ENCODE assay signal across 10 cellular contexts in genomic region chr20:17963114-17963897, GRCh38. TPM values are rescaled to one million over a fixed set of nuclear protein-coding genes. Genes with fewer than 3 reads are reported as not detected.
A peak's percentile ranks its signal among the peaks of the same experiment; 100 is the strongest.
DNase-seq lines count a peak whose midpoint lies in the region; ATAC-seq and TF ChIP-seq lines count a peak whose summit lies in the region.
"Had no signal": no experiment of that assay in that cellular context is flagged by ENCODE, and none has a peak within 500 bp of the region (broad histone marks: within the 10 kb centered on the region; RNA-seq: fewer than 3 reads in every experiment).

No MANE protein-coding gene starts in this region.

- intact Hi-C loops in adrenal gland (cut with DNase I) = no loop called here
- intact Hi-C loops in naive thymus-derived CD4-positive, alpha-beta T cell (cut with micrococcal nuclease) = loop anchor here in 1 of 2 donors (1.0 to 10.0 kb wide), 2 partner anchors 429 to 544 kb away; partner anchors contain the start of genes BFSP1 and SEC23B

- WGBS in adrenal gland, 4 donors = 76 to 83% (median 79%) methylated on average over 9 of the region's 9 CpGs

- no peak for TF ChIP-seq CTCF in adrenal gland (IDR thresholded peaks at IDR 0.05)

- H3K27me3 Mint-ChIP-seq in CD4-positive, CD25-positive, alpha-beta regulatory T cell = no peaks in the 10 kb centered on the region
- no peaks in the 10 kb centered on the region for H3K27me3 Mint-ChIP-seq in naive thymus-derived CD4-positive, alpha-beta T cell

- peaks cover 32 to 89% (median 76%) of the 10 kb centered on the region in 4 donors for H3K4me1 Mint-ChIP-seq in CD4-positive, CD25-positive, alpha-beta regulatory T cell
- peaks cover 62 to 88% (median 80%) of the 10 kb centered on the region in 7 donors for H3K4me1 Mint-ChIP-seq in naive thymus-derived CD4-positive, alpha-beta T cell

- H3K36me3 Mint-ChIP-seq in CD4-positive, CD25-positive, alpha-beta regulatory T cell = peaks cover 5% of the 10 kb centered on the region
- H3K36me3 Mint-ChIP-seq in naive thymus-derived CD4-positive, alpha-beta T cell = peaks cover 0 to 45% (median 0%) of the 10 kb centered on the region in 5 donors

- peak in 1 of 3 donors; percentile 67 for DNase-seq in CD4-positive, CD25-positive, alpha-beta regulatory T cell
- no peak for DNase-seq in adrenal gland
- DNase-seq in naive thymus-derived CD4-positive, alpha-beta T cell = no peak
- DNase-seq in activated CD4-positive, CD25-positive, alpha-beta regulatory T cell (lab: John Stamatoyannopoulos, UW) = no peak
- DNase-seq in iPS-NIHi7 (ENCODE audit: extremely low spot score) = no peak
- DNase-seq in NCI-H226 = no peak
- DNase-seq: GOT3; stimulated activated naive CD4-positive, alpha-beta T cell treated with Interleukin-2 at 50 U/mL for 16 hours had no signal

- H3K27ac Mint-ChIP-seq in CD4-positive, CD25-positive, alpha-beta regulatory T cell = peak overlapping the region; percentile 85 to 97 (median 95)
- H3K27ac Mint-ChIP-seq in naive thymus-derived CD4-positive, alpha-beta T cell = peak overlapping the region in 5 of 9 donors; percentile 28 to 80 (median 55)

- TF ChIP-seq POLR2A in adrenal gland (IDR thresholded peaks at IDR 0.05) = no peak

- no peaks in the 10 kb centered on the region for H3K9me3 Mint-ChIP-seq in CD4-positive, CD25-positive, alpha-beta regulatory T cell
- peaks cover 0 to 2% (median 0%) of the 10 kb centered on the region in 11 donors for H3K9me3 Mint-ChIP-seq in naive thymus-derived CD4-positive, alpha-beta T cell

- POLR2A ChIA-PET in naive thymus-derived CD4-positive, alpha-beta T cell (lab: Charles Lee) = no interaction called here

- no peaks in the 10 kb centered on the region for H3K9me3 ChIP-seq in CD4-positive, CD25-positive, alpha-beta regulatory T cell (ENCODE audit: control insufficient read depth in 2 of 2, low read length in 2 of 2)
- no peaks in the 10 kb centered on the region for H3K9me3 ChIP-seq in HUES6 (ENCODE audit: control insufficient read depth, insufficient read depth, low read depth, low read length)
- H3K9me3 ChIP-seq in adrenal gland (replicated peaks in 1 of 3) = no peaks in the 10 kb centered on the region
- H3K9me3 ChIP-seq in naive thymus-derived CD4-positive, alpha-beta T cell (ENCODE audit: control insufficient read depth in 2 of 3, low read length in 3 of 3) = no peaks in the 10 kb centered on the region

- H3K9ac ChIP-seq in HUES6 (ENCODE audit: low read length) = peak overlapping the region; percentile 39

- H3K4me3 ChIP-seq in CD4-positive, CD25-positive, alpha-beta regulatory T cell (ENCODE audit: low read depth, low read length) = peak overlapping the region; percentile 97
- H3K4me3 ChIP-seq in HUES6 (ENCODE audit: low read depth, low read length) = peak overlapping the region; percentile 88
- H3K4me3 ChIP-seq in adrenal gland = no peak overlapping the region
- no peak overlapping the region for H3K4me3 ChIP-seq in naive thymus-derived CD4-positive, alpha-beta T cell (ENCODE audit: low read length)

- H3K27ac ChIP-seq in CD4-positive, CD25-positive, alpha-beta regulatory T cell (ENCODE audit: insufficient read depth, low read length, poor library complexity, severe bottlenecking) = peak overlapping the region; percentile 60
- H3K27ac ChIP-seq in HUES6 (ENCODE audit: low read depth, low read length) = 0 out of 2 replicates have a peak overlapping the region, but pooled peaks have one; percentile 8
- H3K27ac ChIP-seq in adrenal gland = peak overlapping the region; percentile 70 to 99 (median 79)
- H3K27ac ChIP-seq in naive thymus-derived CD4-positive, alpha-beta T cell (ENCODE audit: low read depth, low read length) = no peak overlapping the region

- H3K27me3 ChIP-seq in CD4-positive, CD25-positive, alpha-beta regulatory T cell (ENCODE audit: control insufficient read depth, insufficient read depth, low read length) = no peaks in the 10 kb centered on the region
- H3K27me3 ChIP-seq in HUES6 (ENCODE audit: control insufficient read depth, insufficient read depth, low read length) = no peaks in the 10 kb centered on the region
- no peaks in the 10 kb centered on the region for H3K27me3 ChIP-seq in adrenal gland
- H3K27me3 ChIP-seq in naive thymus-derived CD4-positive, alpha-beta T cell (ENCODE audit: control insufficient read depth in 2 of 2, insufficient read depth in 2 of 2, low read length in 2 of 2) = no peaks in the 10 kb centered on the region

- no peaks in the 10 kb centered on the region for H3K36me3 ChIP-seq in CD4-positive, CD25-positive, alpha-beta regulatory T cell (ENCODE audit: control insufficient read depth, insufficient read depth, low read length)
- H3K36me3 ChIP-seq in HUES6 (ENCODE audit: control insufficient read depth, insufficient read depth, low read length) = peaks cover 50% of the 10 kb centered on the region
- H3K36me3 ChIP-seq in adrenal gland (replicated peaks in 1 of 2) = no peaks in the 10 kb centered on the region
- H3K36me3 ChIP-seq in naive thymus-derived CD4-positive, alpha-beta T cell (ENCODE audit: control insufficient read depth in 2 of 3, insufficient read depth in 3 of 3, low read length in 3 of 3) = no peaks in the 10 kb centered on the region

- peak overlapping the region; percentile 75 to 99 (median 90) for H3K4me3 Mint-ChIP-seq in CD4-positive, CD25-positive, alpha-beta regulatory T cell
- H3K4me3 Mint-ChIP-seq in naive thymus-derived CD4-positive, alpha-beta T cell = peak overlapping the region in 9 of 10 donors; percentile 25 to 94 (median 60)

- CTCF ChIA-PET in naive thymus-derived CD4-positive, alpha-beta T cell (lab: Charles Lee) = no interaction called here

- no peak for ATAC-seq in CD4-positive, CD25-positive, alpha-beta regulatory T cell (ENCODE audit: low read depth in 2 of 2)
- no peak for ATAC-seq in naive thymus-derived CD4-positive, alpha-beta T cell
- no peak for ATAC-seq in GM19023 (IDR thresholded peaks at IDR 0.05; ENCODE audit: unreplicated experiment)

- peaks cover 87% of the 10 kb centered on the region for H3K4me1 ChIP-seq in CD4-positive, CD25-positive, alpha-beta regulatory T cell (ENCODE audit: control insufficient read depth, insufficient read depth, low read length, poor library complexity, severe bottlenecking)
- H3K4me1 ChIP-seq in HUES6 (ENCODE audit: control insufficient read depth, insufficient read depth, low read length) = peaks cover 54% of the 10 kb centered on the region
- peaks cover 52 to 83% of the 10 kb centered on the region in 2 donors for H3K4me1 ChIP-seq in adrenal gland (replicated peaks in 1 of 2)
- H3K4me1 ChIP-seq in naive thymus-derived CD4-positive, alpha-beta T cell (ENCODE audit: control insufficient read depth in 2 of 2, insufficient read depth in 2 of 2, low read length in 2 of 2) = peaks cover 54 to 59% of the 10 kb centered on the region in 2 donors

RNA-seq across cellular contexts. Expression of gene SNX5, which starts 5.3 kb away (rescaled TPM):
- 71.9 TPM for total RNA-seq in CD4-positive, CD25-positive, alpha-beta regulatory T cell
- polyA plus RNA-seq in CD4-positive, CD25-positive, alpha-beta regulatory T cell = 10 to 100 TPM; 71.9 to 82.8 (median 78.9) TPM
- 100 to 1,000 TPM; 103 to 201 (median 120) TPM for total RNA-seq in adrenal gland
- polyA plus RNA-seq in adrenal gland = 100 to 1,000 TPM; 144 to 162 (median 160) TPM
- total RNA-seq in naive thymus-derived CD4-positive, alpha-beta T cell = 100 to 1,000 TPM in 1 of 5 experiments, 10 to 100 TPM in 4; 41.4 to 148 (median 61.9) TPM
- polyA plus RNA-seq in naive thymus-derived CD4-positive, alpha-beta T cell = 10 to 100 TPM; 40.2 to 68.0 TPM

RNA-seq across cellular contexts. Expression of gene MGME1, which starts 5.5 kb away (rescaled TPM):
- total RNA-seq in CD4-positive, CD25-positive, alpha-beta regulatory T cell = 19.2 TPM
- 10 to 100 TPM; 10.6 to 18.8 (median 14.3) TPM for polyA plus RNA-seq in CD4-positive, CD25-positive, alpha-beta regulatory T cell
- total RNA-seq in adrenal gland = 10 to 100 TPM; 11.0 to 30.0 (median 19.5) TPM
- polyA plus RNA-seq in adrenal gland = 10 to 100 TPM; 19.1 to 25.9 (median 19.8) TPM
- 10 to 100 TPM in 4 of 5 experiments, 1 to 10 TPM in 1; 4.9 to 41.0 (median 13.1) TPM for total RNA-seq in naive thymus-derived CD4-positive, alpha-beta T cell
- polyA plus RNA-seq in naive thymus-derived CD4-positive, alpha-beta T cell = 10 to 100 TPM in 1 of 2 donors, 1 to 10 TPM in 1; 5.4 to 13.3 TPM

Comparison
In these comparisons a context has a peak if more than half of its experiments do, and no peak if none do; other contexts are left out.
1. H3K4me3 ChIP-seq: peak in CD4-positive, CD25-positive, alpha-beta regulatory T cell (single experiment) and HUES6 (single experiment); none in adrenal gland (0 of 4) and naive thymus-derived CD4-positive, alpha-beta T cell (single experiment).